ENCODE assay signal across 9 cellular contexts in the genomic region with DNA sequence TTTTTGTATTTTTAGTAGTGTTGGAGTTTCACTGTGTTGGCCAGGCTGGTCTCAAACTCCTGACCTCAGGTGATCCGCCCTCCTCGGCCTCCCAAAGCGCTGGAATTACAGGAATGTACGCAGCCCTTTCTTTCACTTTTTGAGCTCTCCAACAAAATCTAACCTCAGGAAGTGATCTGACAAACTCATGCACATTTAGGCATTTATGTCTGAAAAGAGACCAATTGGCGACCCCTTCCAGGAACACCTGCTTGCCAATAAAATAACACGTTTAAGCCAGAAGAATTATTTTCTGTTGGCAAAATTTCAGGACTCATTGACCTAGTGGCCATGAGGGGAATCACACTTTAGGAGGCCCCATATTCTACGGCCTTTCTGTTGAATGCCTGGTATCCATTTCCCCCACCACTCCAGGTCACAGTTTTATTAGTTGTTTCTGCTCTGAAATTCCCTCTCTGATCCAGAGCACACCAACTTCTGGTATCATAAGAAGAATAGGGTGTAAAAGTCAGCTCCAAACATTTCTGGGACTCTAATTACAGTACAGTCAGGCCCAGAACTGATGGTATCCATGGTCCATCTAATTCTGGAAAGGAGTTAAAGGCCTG.
DNase-seq lines count a peak whose midpoint lies in the region; ATAC-seq and TF ChIP-seq lines count a peak whose summit lies in the region.
"Had no signal": no experiment of that assay in that cellular context is flagged by ENCODE, and none has a peak within 500 bp of the region (broad histone marks: within the 10 kb centered on the region; RNA-seq: fewer than 3 reads in every experiment).

No MANE protein-coding gene starts in this region.

- intact Hi-C loops in left lung (cut with DNase I) = no loop called here

- ATAC-seq in left lung = peak; percentile 21
- no peak for ATAC-seq in HG03108 (IDR thresholded peaks at IDR 0.05; ENCODE audit: unreplicated experiment)

- peak; percentile 52 for TF ChIP-seq CTCF in AG09319 (IDR thresholded peaks at IDR 0.05; ENCODE audit: low read depth, low read length)
- TF ChIP-seq CTCF in cardiac fibroblast (IDR thresholded peaks at IDR 0.05; ENCODE audit: low read depth, low read length) = peak; percentile 73
- TF ChIP-seq CTCF in left lung (IDR thresholded peaks at IDR 0.05) = no peak
- no peak for TF ChIP-seq CTCF in GM13976 (IDR thresholded peaks at IDR 0.05; ENCODE audit: borderline replicate concordance, control extremely low read depth, extremely low read depth, insufficient read depth, missing control alignments)

- no peaks in the 10 kb centered on the region for H3K36me3 ChIP-seq in left lung

- in situ Hi-C loops in GM13976 (cut with MboI; ENCODE audit: low sequenced_read_pairs, unreplicated experiment) = no loop called here

- no peak overlapping the region for H3K27ac ChIP-seq in left lung

- no peaks in the 10 kb centered on the region for H3K4me1 ChIP-seq in left lung

- H3K27me3 ChIP-seq in left lung = no peaks in the 10 kb centered on the region

- H3K9me3 ChIP-seq in left lung = no peaks in the 10 kb centered on the region

- DNase-seq in AG09319 (ENCODE audit: extremely low read depth, low read depth) = no peak
- peak; percentile 28 for DNase-seq in HuH-7 (ENCODE audit: low spot score)
- peak; percentile 50 to 67 for DNase-seq in cardiac fibroblast (ENCODE audit: low read depth in 2 of 2)
- DNase-seq in left lung = no peak
- DNase-seq in NCI-H1436 treated with DMSO at 0.1 percent for 48 hours (lab: John Stamatoyannopoulos, UW) = no peak
- no peak for DNase-seq in GM13976 (ENCODE audit: low spot score)
- no peak for DNase-seq in activated naive CD4-positive, alpha-beta T cell treated with Interleukin-2 at 50 U/mL for 16 hours
- DNase-seq: OCI-M1 had no signal

- H3K4me3 ChIP-seq in cardiac fibroblast (replicated peaks in 1 of 2; ENCODE audit: low read depth in 2 of 2, low read length in 2 of 2) (no peak overlapping the region), left lung (no peak overlapping the region)

Comparison
In these comparisons a context has a peak if more than half of its experiments do, and no peak if none do; other contexts are left out.
1. DNase-seq: peak in HuH-7 (single experiment) and cardiac fibroblast (2 of 2); none in AG09319 (single experiment), left lung (0 of 2), NCI-H1436 treated with DMSO at 0.1 percent for 48 hours (single experiment), GM13976 (single experiment) and activated naive CD4-positive, alpha-beta T cell treated with Interleukin-2 at 50 U/mL for 16 hours (single experiment).
2. CTCF ChIP-seq: peak in AG09319 (single experiment) and cardiac fibroblast (single experiment); none in left lung (0 of 2) and GM13976 (single experiment).